In genomic region chr2:215772003-215772402, GRCh38 we compare ENCODE assay signal across 13 cellular contexts.
DNase-seq lines count a peak whose midpoint lies in the region; ATAC-seq, FAIRE-seq and TF ChIP-seq lines count a peak whose summit lies in the region.
"Had no signal": no experiment of that assay in that cellular context is flagged by ENCODE, and none has a peak within 500 bp of the region (broad histone marks: within the 10 kb centered on the region; RNA-seq: fewer than 3 reads in every experiment).

No MANE protein-coding gene starts in this region.

- H3K27ac Mint-ChIP-seq in T-cell: no peak overlapping the region
- H3K27ac Mint-ChIP-seq: activated naive CD4-positive, alpha-beta T cell treated with anti-CD3 and anti-CD28 coated beads for 36 hours had no signal

- H3K27me3 ChIP-seq in pancreas: no peaks in the 10 kb centered on the region
- H3K27me3 ChIP-seq in effector memory CD4-positive, alpha-beta T cell (replicated peaks; ENCODE audit: control insufficient read depth, insufficient read depth, low read length, poor library complexity, severe bottlenecking): no peaks in the 10 kb centered on the region

- H3K4me3 ChIP-seq in fibroblast of pulmonary artery (replicated peaks; ENCODE audit: low read depth, low read length): no peak overlapping the region
- H3K4me3 ChIP-seq in pancreas: no peak overlapping the region
- no peak overlapping the region for H3K4me3 ChIP-seq in effector memory CD4-positive, alpha-beta T cell (ENCODE audit: insufficient read depth, low read depth, low read length, poor library complexity, severe bottlenecking)

- POLR2A ChIA-PET in T-cell (lab: Charles Lee): no interaction called here

- peaks cover 0 to 3% (median 3%) of the 10 kb centered on the region in 3 donors for H3K9me3 Mint-ChIP-seq in T-cell
- H3K9me3 Mint-ChIP-seq: activated naive CD4-positive, alpha-beta T cell treated with anti-CD3 and anti-CD28 coated beads for 36 hours had no signal

- H3K4me1 ChIP-seq in pancreas: no peaks in the 10 kb centered on the region
- H3K4me1 ChIP-seq in effector memory CD4-positive, alpha-beta T cell (ENCODE audit: control insufficient read depth, insufficient read depth, low read length, poor library complexity, severe bottlenecking): no peaks in the 10 kb centered on the region

- intact Hi-C loops in pancreas (cut with DNase I): no loop called here

- peak; percentile 60 for FAIRE-seq in pancreas (lab: Jason Lieb, UNC)
- FAIRE-seq: keratinocyte had no signal

- no peaks in the 10 kb centered on the region for H3K9me3 ChIP-seq in pancreas
- H3K9me3 ChIP-seq in effector memory CD4-positive, alpha-beta T cell (ENCODE audit: control insufficient read depth, low read length): no peaks in the 10 kb centered on the region

- H3K27ac ChIP-seq in pancreas: no peak overlapping the region
- H3K27ac ChIP-seq in effector memory CD4-positive, alpha-beta T cell (ENCODE audit: insufficient read depth, low read length, poor library complexity, severe bottlenecking): no peak overlapping the region

- no peak overlapping the region for H3K4me3 Mint-ChIP-seq in T-cell
- H3K4me3 Mint-ChIP-seq: activated naive CD4-positive, alpha-beta T cell treated with anti-CD3 and anti-CD28 coated beads for 36 hours had no signal

- no peak for ATAC-seq in pancreas
- no peak for ATAC-seq in T-cell (replicated peaks in 1 of 4)

- no peaks in the 10 kb centered on the region for H3K36me3 Mint-ChIP-seq in T-cell

- no peaks in the 10 kb centered on the region for H3K36me3 ChIP-seq in pancreas
- H3K36me3 ChIP-seq in effector memory CD4-positive, alpha-beta T cell (ENCODE audit: control insufficient read depth, insufficient read depth, low read length): no peaks in the 10 kb centered on the region

- DNase-seq in ELF-1 (ENCODE audit: low read depth, low spot score) (peak; percentile 64), RPMI7951 (ENCODE audit: low read depth) (peak; percentile 62), fibroblast of pulmonary artery (ENCODE audit: low read depth) (peak; percentile 97), pancreas (no peak), SKM-1 treated with dmso at 0.1 percent for 144 hours (lab: John Stamatoyannopoulos, UW; ENCODE audit: unreplicated experiment) (no peak), T-cell (no peak), RKO (ENCODE audit: low spot score) (no peak)
- no peak for DNase-seq in effector memory CD4-positive, alpha-beta T cell
- DNase-seq: activated CD4-positive, alpha-beta T cell treated with anti-CD3 and anti-CD28 coated beads for 48 hours; activated naive CD4-positive, alpha-beta T cell treated with anti-CD3 and anti-CD28 coated beads for 36 hours; Calu3; NCI-H2107 had no signal

- CTCF ChIA-PET in T-cell (lab: Charles Lee): no interaction called here

- TF ChIP-seq CTCF in fibroblast of pulmonary artery (IDR thresholded peaks at IDR 0.05; ENCODE audit: low read length, missing control alignments) (no peak), pancreas (IDR thresholded peaks at IDR 0.05) (no peak)

- no peaks in the 10 kb centered on the region for H3K4me1 Mint-ChIP-seq in T-cell

- WGBS in pancreas, 2 donors: 6 to 11% methylated on average over 1 of the region's 1 CpG

- H3K27me3 Mint-ChIP-seq in T-cell: peaks cover 7 to 14% of the 10 kb centered on the region in 2 donors

Comparison
In these comparisons a context has a peak if more than half of its experiments do, and no peak if none do; other contexts are left out.
1. DNase-seq: peak in ELF-1 (single experiment), RPMI7951 (single experiment) and fibroblast of pulmonary artery (single experiment); none in pancreas (0 of 6), SKM-1 treated with dmso at 0.1 percent for 144 hours (single experiment), T-cell (0 of 34), RKO (single experiment) and effector memory CD4-positive, alpha-beta T cell (0 of 3).